12 cellular contexts compared by ENCODE assay signal in the genomic region with DNA sequence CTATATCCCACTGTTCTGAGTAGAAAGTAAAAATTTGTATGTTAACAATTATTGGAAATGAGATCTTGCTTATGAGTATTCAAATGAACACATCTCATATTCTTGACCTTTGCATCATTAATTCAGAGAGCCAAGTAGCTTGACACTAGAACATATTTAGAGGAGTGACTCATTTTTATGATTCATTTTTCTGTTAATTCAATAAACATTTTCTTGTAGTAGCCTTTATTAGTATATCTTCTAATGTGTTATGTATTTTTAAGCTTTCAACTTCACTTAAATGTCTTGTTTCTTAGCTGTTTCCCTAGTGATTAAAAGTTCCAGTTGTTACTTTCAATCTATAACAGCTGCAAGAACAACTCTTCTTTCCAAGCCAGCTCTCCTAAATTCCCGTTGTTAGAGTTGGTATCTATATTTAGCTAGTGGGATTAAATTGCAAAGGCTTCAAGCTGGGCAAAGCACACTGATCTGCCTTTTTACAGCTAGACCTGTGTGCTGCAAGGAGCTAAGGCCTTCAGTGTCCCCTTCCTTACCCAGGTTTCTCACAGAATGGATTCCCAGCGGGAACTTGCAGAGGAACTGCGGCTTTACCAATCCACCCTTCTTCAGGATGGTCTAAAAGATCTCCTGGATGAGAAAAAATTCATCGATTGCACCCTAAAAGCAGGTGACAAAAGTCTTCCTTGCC.
DNase-seq lines count a peak whose midpoint lies in the region; ATAC-seq and TF ChIP-seq lines count a peak whose summit lies in the region.
"Had no signal": no experiment of that assay in that cellular context is flagged by ENCODE, and none has a peak within 500 bp of the region (broad histone marks: within the 10 kb centered on the region; RNA-seq: fewer than 3 reads in every experiment).

KLHL41 (plus strand) TSS at position 473 of the 688 bp plus-strand sequence; CDS start at position 550, 77 bp downstream.

- peaks cover under 1% of the 10 kb centered on the region for H3K36me3 Mint-ChIP-seq in activated naive CD8-positive, alpha-beta T cell treated with anti-CD3 and anti-CD28 coated beads, Interleukin-2, amount 50 U/mL, for 24 hours (ENCODE audit: low read depth)
- H3K36me3 Mint-ChIP-seq: activated naive CD4-positive, alpha-beta T cell treated with anti-CD3 and anti-CD28 coated beads, Interleukin-2, amount 10 ng/mL, durations not matched to agents 7 days and 5 days had no signal

- no peak within 1 kb of the TSS for H3K27ac Mint-ChIP-seq in activated naive CD8-positive, alpha-beta T cell treated with anti-CD3 and anti-CD28 coated beads, Interleukin-2, amount 50 U/mL, for 24 hours
- H3K27ac Mint-ChIP-seq: activated naive CD4-positive, alpha-beta T cell treated with anti-CD3 and anti-CD28 coated beads, Interleukin-2, amount 10 ng/mL, durations not matched to agents 7 days and 5 days had no signal

- DNase-seq in AG08395 (ENCODE audit: low spot score) (peak; percentile 21), NCI-H2029 (lab: John Stamatoyannopoulos, UW) (peak; percentile 5), choroid plexus epithelial cell (ENCODE audit: low read depth) (peak; percentile 73), iris pigment epithelial cell (ENCODE audit: low read depth) (peak; percentile 63), GOT3 (lab: John Stamatoyannopoulos, UW) (no peak)
- no peak for DNase-seq in activated naive CD8-positive, alpha-beta T cell treated with anti-CD3 and anti-CD28 coated beads, Interleukin-2, amount 50 U/mL, for 24 hours
- DNase-seq: activated naive CD4-positive, alpha-beta T cell treated with anti-CD3 and anti-CD28 coated beads, Interleukin-2, amount 10 ng/mL, durations not matched to agents 7 days and 5 days; right lobe of liver; RPMI8226 had no signal

- no peak for TF ChIP-seq CTCF in choroid plexus epithelial cell (conservative IDR thresholded peaks at IDR 0.05; ENCODE audit: low read depth, low read length)

- H3K27me3 Mint-ChIP-seq in activated naive CD8-positive, alpha-beta T cell treated with anti-CD3 and anti-CD28 coated beads, Interleukin-2, amount 50 U/mL, for 24 hours: no peaks in the 10 kb centered on the region
- H3K27me3 Mint-ChIP-seq: activated naive CD4-positive, alpha-beta T cell treated with anti-CD3 and anti-CD28 coated beads, Interleukin-2, amount 10 ng/mL, durations not matched to agents 7 days and 5 days had no signal

- no peak within 1 kb of the TSS for H3K4me3 Mint-ChIP-seq in activated naive CD8-positive, alpha-beta T cell treated with anti-CD3 and anti-CD28 coated beads, Interleukin-2, amount 50 U/mL, for 24 hours
- H3K4me3 Mint-ChIP-seq: activated naive CD4-positive, alpha-beta T cell treated with anti-CD3 and anti-CD28 coated beads, Interleukin-2, amount 10 ng/mL, durations not matched to agents 7 days and 5 days had no signal

- peaks cover 8% of the 10 kb centered on the region for H3K4me1 Mint-ChIP-seq in activated naive CD8-positive, alpha-beta T cell treated with anti-CD3 and anti-CD28 coated beads, Interleukin-2, amount 50 U/mL, for 24 hours
- H3K4me1 Mint-ChIP-seq: activated naive CD4-positive, alpha-beta T cell treated with anti-CD3 and anti-CD28 coated beads, Interleukin-2, amount 10 ng/mL, durations not matched to agents 7 days and 5 days had no signal

- no peak within 1 kb of the TSS for H3K4me3 ChIP-seq in choroid plexus epithelial cell (ENCODE audit: low read depth, low read length)
- H3K4me3 ChIP-seq: right lobe of liver had no signal

- no peaks in the 10 kb centered on the region for H3K9me3 Mint-ChIP-seq in activated naive CD8-positive, alpha-beta T cell treated with anti-CD3 and anti-CD28 coated beads, Interleukin-2, amount 50 U/mL, for 24 hours
- H3K9me3 Mint-ChIP-seq: activated naive CD4-positive, alpha-beta T cell treated with anti-CD3 and anti-CD28 coated beads, Interleukin-2, amount 10 ng/mL, durations not matched to agents 7 days and 5 days had no signal

- ATAC-seq in HG03097 (IDR thresholded peaks at IDR 0.05; ENCODE audit: low FRiP score, unreplicated experiment): no peak
- no peak for ATAC-seq in activated naive CD8-positive, alpha-beta T cell treated with anti-CD3 and anti-CD28 coated beads, Interleukin-2, amount 50 U/mL, for 24 hours
- ATAC-seq in GM21717 (IDR thresholded peaks at IDR 0.05; ENCODE audit: unreplicated experiment): no peak
- ATAC-seq: activated CD4-positive, CD25-positive, alpha-beta regulatory T cell treated with anti-CD3 and anti-CD28 coated beads, Interleukin-2, amount 50 U/mL, for 24 hours; right lobe of liver had no signal

Comparison
In these comparisons a context has a peak if more than half of its experiments do, and no peak if none do; other contexts are left out.
1. DNase-seq: peak in AG08395 (single experiment), NCI-H2029 (single experiment), choroid plexus epithelial cell (single experiment) and iris pigment epithelial cell (single experiment); none in activated naive CD8-positive, alpha-beta T cell treated with anti-CD3 and anti-CD28 coated beads, Interleukin-2, amount 50 U/mL, for 24 hours (single experiment) and GOT3 (single experiment).